ENCODE assay signal across 32 cellular contexts in the genomic region with DNA sequence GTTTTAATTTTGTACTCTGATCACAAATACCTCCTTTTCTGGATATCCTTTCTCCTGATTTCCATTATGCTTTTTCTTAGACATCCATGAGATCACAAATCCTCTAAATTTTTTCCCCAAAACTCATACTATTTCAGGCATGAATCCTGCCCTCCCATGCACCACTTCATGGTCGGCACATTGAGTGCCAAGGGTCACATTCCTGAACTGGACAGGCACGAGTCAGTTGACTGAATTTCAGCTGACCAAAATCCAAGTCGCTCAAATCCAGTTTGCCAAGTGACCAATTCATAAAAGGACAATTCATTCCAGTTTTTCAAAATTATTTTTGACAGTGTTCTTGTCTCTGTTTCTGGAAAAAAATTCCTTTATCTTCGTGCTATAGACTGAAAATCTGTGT. TPM values are rescaled to one million over a fixed set of nuclear protein-coding genes. Genes with fewer than 3 reads are reported as not detected.
"Had no signal": no experiment of that assay in that cellular context is flagged by ENCODE, and none has a peak within 500 bp of the region (broad histone marks: within the 10 kb centered on the region; RNA-seq: fewer than 3 reads in every experiment).

No MANE protein-coding gene starts in this region.

- H3K27me3 Mint-ChIP-seq: activated naive CD4-positive, alpha-beta T cell treated with anti-CD3 and anti-CD28 coated beads, Interleukin-2, amount 10 ng/mL, durations not matched to agents 7 days and 5 days; activated naive CD8-positive, alpha-beta T cell treated with anti-CD3 and anti-CD28 coated beads, Interleukin-2, amount 10 ng/mL, durations not matched to agents 7 days and 5 days; activated T-cell treated with anti-CD3 and anti-CD28 coated beads, Interleukin-2, amount 50 U/mL, for 24 hours; brain; central memory CD8-positive, alpha-beta T cell; effector memory CD8-positive, alpha-beta T cell had no signal

- H3K4me1 Mint-ChIP-seq: brain; central memory CD8-positive, alpha-beta T cell had no signal

- H3K27ac Mint-ChIP-seq: activated CD4-positive, alpha-beta memory T cell treated with anti-CD3 and anti-CD28 coated beads, Interleukin-2, amount 10 ng/mL, durations not matched to agents 7 days and 5 days; activated CD4-positive, alpha-beta T cell treated with anti-CD3 and anti-CD28 coated beads, Interleukin-2, amount 10 ng/mL, durations not matched to agents 7 days and 5 days; activated naive CD4-positive, alpha-beta T cell treated with anti-CD3 and anti-CD28 coated beads, Interleukin-2, amount 10 ng/mL, durations not matched to agents 7 days and 5 days; activated naive CD8-positive, alpha-beta T cell treated with anti-CD3 and anti-CD28 coated beads, Interleukin-2, amount 10 ng/mL, durations not matched to agents 7 days and 5 days; activated T-cell treated with anti-CD3 and anti-CD28 coated beads, Interleukin-2, amount 50 U/mL, for 24 hours; activated T-cell treated with anti-CD3 and anti-CD28 coated beads, Interleukin-2, amount 50 U/mL, for 72 hours; brain; effector memory CD8-positive, alpha-beta T cell; WTC11 had no signal

- H3K36me3 Mint-ChIP-seq: activated naive CD4-positive, alpha-beta T cell treated with anti-CD3 and anti-CD28 coated beads, Interleukin-2, amount 10 ng/mL, durations not matched to agents 7 days and 5 days; activated naive CD4-positive, alpha-beta T cell treated with anti-CD3 and anti-CD28 coated beads, Interleukin-2, amount 50 U/mL, for 72 hours; activated naive CD8-positive, alpha-beta T cell treated with anti-CD3 and anti-CD28 coated beads, Interleukin-2, amount 10 ng/mL, durations not matched to agents 7 days and 5 days; brain had no signal

- H3K9me3 Mint-ChIP-seq: activated CD4-positive, alpha-beta memory T cell treated with anti-CD3 and anti-CD28 coated beads, Interleukin-2, amount 10 ng/mL, durations not matched to agents 7 days and 5 days; activated CD4-positive, alpha-beta T cell treated with anti-CD3 and anti-CD28 coated beads, Interleukin-2, amount 10 ng/mL, durations not matched to agents 7 days and 5 days; activated naive CD4-positive, alpha-beta T cell treated with anti-CD3 and anti-CD28 coated beads, Interleukin-2, amount 10 ng/mL, durations not matched to agents 7 days and 5 days; activated naive CD8-positive, alpha-beta T cell treated with anti-CD3 and anti-CD28 coated beads, Interleukin-2, amount 10 ng/mL, durations not matched to agents 7 days and 5 days; activated T-cell treated with anti-CD3 and anti-CD28 coated beads, Interleukin-2, amount 50 U/mL, for 24 hours; brain; central memory CD8-positive, alpha-beta T cell; effector memory CD8-positive, alpha-beta T cell had no signal

- DNase-seq: activated CD4-positive, alpha-beta memory T cell treated with anti-CD3 and anti-CD28 coated beads, Interleukin-2, amount 10 ng/mL, durations not matched to agents 7 days and 5 days; activated CD4-positive, alpha-beta T cell treated with anti-CD3 and anti-CD28 coated beads for 1 hour; activated CD4-positive, alpha-beta T cell treated with anti-CD3 and anti-CD28 coated beads for 4 hours; activated CD4-positive, alpha-beta T cell treated with anti-CD3 and anti-CD28 coated beads, Interleukin-2, amount 10 ng/mL, durations not matched to agents 7 days and 5 days; activated CD4-positive, alpha-beta T cell treated with anti-CD3 and anti-CD28 coated beads, Interleukin-2, amount 50 U/mL, for 4 hours; activated CD8-positive, alpha-beta memory T cell treated with anti-CD3 and anti-CD28 coated beads, Interleukin-2, amount 50 U/mL, for 48 hours; activated gamma-delta T cell; activated naive CD4-positive, alpha-beta T cell; activated naive CD4-positive, alpha-beta T cell treated with anti-CD3 and anti-CD28 coated beads, Interleukin-2, amount 10 ng/mL, durations not matched to agents 7 days and 5 days; activated naive CD8-positive, alpha-beta T cell treated with anti-CD3 and anti-CD28 coated beads, Interleukin-2, amount 10 ng/mL, durations not matched to agents 7 days and 5 days; activated T-cell treated with anti-CD3 and anti-CD28 coated beads for 4 hours; activated T-cell treated with anti-CD3 and anti-CD28 coated beads, Interleukin-2, amount 50 U/mL, for 24 hours; activated T-cell treated with anti-CD3 and anti-CD28 coated beads, Interleukin-2, amount 50 U/mL, for 72 hours; dermis blood vessel endothelial cell; effector CD4-positive, alpha-beta T cell; effector memory CD8-positive, alpha-beta T cell; erythroblast; foreskin fibroblast; head of caudate nucleus; T-helper 2 cell had no signal

- H3K4me3 Mint-ChIP-seq: activated CD4-positive, alpha-beta memory T cell treated with anti-CD3 and anti-CD28 coated beads, Interleukin-2, amount 10 ng/mL, durations not matched to agents 7 days and 5 days; activated CD4-positive, alpha-beta T cell treated with anti-CD3 and anti-CD28 coated beads, Interleukin-2, amount 10 ng/mL, durations not matched to agents 7 days and 5 days; activated naive CD4-positive, alpha-beta T cell treated with anti-CD3 and anti-CD28 coated beads, Interleukin-2, amount 10 ng/mL, durations not matched to agents 7 days and 5 days; activated naive CD8-positive, alpha-beta T cell treated with anti-CD3 and anti-CD28 coated beads, Interleukin-2, amount 10 ng/mL, durations not matched to agents 7 days and 5 days; activated T-cell treated with anti-CD3 and anti-CD28 coated beads, Interleukin-2, amount 50 U/mL, for 24 hours; activated T-cell treated with anti-CD3 and anti-CD28 coated beads, Interleukin-2, amount 50 U/mL, for 72 hours; brain; central memory CD8-positive, alpha-beta T cell; effector memory CD8-positive, alpha-beta T cell; WTC11 had no signal

- ATAC-seq: activated naive CD4-positive, alpha-beta T cell treated with anti-CD3 and anti-CD28 coated beads, Interleukin-2, amount 50 U/mL, for 72 hours; activated T-cell treated with anti-CD3 and anti-CD28 coated beads, Interleukin-2, amount 50 U/mL, for 72 hours; effector memory CD8-positive, alpha-beta T cell; WTC11 had no signal

- H3K27ac ChIP-seq: ascending aorta, coronary artery, esophagus muscularis mucosa had no signal

RNA-seq across cellular contexts. Expression of a gene that starts 22.1 kb away (rescaled TPM):
- total RNA-seq: activated CD4-positive, alpha-beta memory T cell treated with anti-CD3 and anti-CD28 coated beads, Interleukin-2, amount 10 ng/mL, durations not matched to agents 7 days and 5 days; activated CD4-positive, alpha-beta T cell treated with anti-CD3 and anti-CD28 coated beads, Interleukin-2, amount 10 ng/mL, durations not matched to agents 7 days and 5 days; activated naive CD4-positive, alpha-beta T cell treated with anti-CD3 and anti-CD28 coated beads, Interleukin-2, amount 50 U/mL, for 72 hours; activated naive CD8-positive, alpha-beta T cell treated with anti-CD3 and anti-CD28 coated beads, Interleukin-2, amount 10 ng/mL, durations not matched to agents 7 days and 5 days; activated T-cell treated with anti-CD3 and anti-CD28 coated beads, Interleukin-2, amount 50 U/mL, for 72 hours; ascending aorta; bronchial epithelial cell; cardiac septum; cerebellum; dermis blood vessel endothelial cell; esophagus muscularis mucosa; frontal cortex; T-helper 1 cell treated with Interleukin-12 subunit alpha and Interleukin-12 subunit beta and Interleukin-4 antibody, amounts not matched to agents 30 ng/mL and 1 ng/mL, for 36 hours had no signal
